Comparison of ENCODE assay signal across 1 cellular context in the genomic region with DNA sequence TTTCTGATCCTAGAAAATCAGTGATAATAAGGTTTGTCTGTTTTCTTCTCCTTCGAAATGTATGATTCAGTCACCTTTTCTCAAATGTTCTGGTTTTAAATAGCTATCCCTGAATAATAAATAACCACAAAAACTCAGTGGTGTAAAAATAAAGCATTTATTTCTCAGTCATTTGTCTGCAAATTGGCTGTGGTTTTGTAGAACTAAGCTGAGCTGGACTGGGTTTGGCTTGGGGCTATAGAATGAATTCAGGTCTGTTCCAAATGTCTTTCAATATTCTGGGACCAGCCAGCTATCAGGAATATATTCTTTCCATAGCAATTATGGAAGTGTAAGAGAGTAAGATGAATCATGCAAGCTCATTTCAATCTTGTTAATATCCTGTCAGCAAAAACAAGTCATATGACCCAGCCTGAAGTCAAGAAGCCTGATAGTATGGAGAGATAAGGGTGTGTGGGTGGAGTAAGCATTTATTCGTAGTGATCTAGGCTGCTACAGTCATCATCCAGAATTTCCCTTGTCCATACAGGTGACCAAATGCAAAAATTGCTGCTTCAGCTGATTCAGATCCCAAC.
TF ChIP-seq lines count a peak whose summit lies in the region.

No MANE protein-coding gene starts in this region.

TF ChIP-seq in SK-N-SH, 30 proteins besides CTCF, POLR2A, EP300 and RAD21 (continued from another document):
- no peak for TF ChIP-seq YY1 (IDR thresholded peaks at IDR 0.05; ENCODE audit: low read depth)
- no peak for TF ChIP-seq POLR2AphosphoS5 (IDR thresholded peaks at IDR 0.05; ENCODE audit: low read depth, low read length)
- TF ChIP-seq FOSL2 (IDR thresholded peaks at IDR 0.05; ENCODE audit: borderline replicate concordance, low read depth), result peak; percentile 10; the same call in 1 of the 2 replicates
